ENCODE assay signal across 8 cellular contexts in the genomic region with DNA sequence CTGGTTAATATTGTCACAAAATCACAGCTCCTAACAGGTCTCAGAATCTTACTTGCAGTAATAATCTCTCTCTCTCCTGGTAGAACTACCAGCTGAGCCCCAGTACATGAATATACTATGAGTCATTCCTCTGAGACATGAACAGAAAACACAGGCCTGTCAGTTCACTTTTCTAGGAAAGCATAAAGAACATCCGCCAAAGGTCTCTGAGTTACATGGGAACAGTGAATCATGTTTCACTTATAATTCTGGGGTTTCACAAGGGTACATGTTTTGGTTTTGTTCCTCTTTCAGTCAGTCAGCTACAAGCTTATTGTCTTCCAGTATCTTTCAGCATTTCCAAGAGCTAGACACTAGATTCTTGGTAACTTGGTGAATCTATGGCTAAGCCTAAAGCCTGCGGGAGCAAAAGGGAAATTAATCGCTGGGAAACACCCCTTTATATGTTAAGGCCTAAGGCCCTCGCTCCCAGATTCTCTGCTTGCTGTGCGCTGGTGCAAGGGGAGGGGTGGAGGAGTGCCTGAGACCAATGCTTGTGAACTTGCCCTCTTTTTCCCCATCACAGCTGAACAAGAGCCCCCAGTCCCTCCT. TPM values are rescaled to one million over a fixed set of nuclear protein-coding genes. Genes with fewer than 3 reads are reported as not detected.
DNase-seq lines count a peak whose midpoint lies in the region; ATAC-seq and TF ChIP-seq lines count a peak whose summit lies in the region.

No MANE protein-coding gene starts in this region.

- H3K36me3 ChIP-seq in adrenal gland (replicated peaks in 1 of 2), result peaks cover 0 to 77% of the 10 kb centered on the region in 2 donors

- intact Hi-C loops in adrenal gland (cut with DNase I), result loop anchor here in 1 of 2 donors (10.0 kb wide), 1 partner anchor 70 kb away; no protein-coding TSS in a partner anchor

- ATAC-seq in GM18517 (IDR thresholded peaks at IDR 0.05; ENCODE audit: unreplicated experiment) (peak; percentile 91), HG02623 (IDR thresholded peaks at IDR 0.05; ENCODE audit: unreplicated experiment) (peak; percentile 80)

- peaks cover 13 to 19% of the 10 kb centered on the region in 2 donors for H3K4me1 ChIP-seq in adrenal gland (replicated peaks in 1 of 2)

- TF ChIP-seq POLR2A in adrenal gland (IDR thresholded peaks at IDR 0.05), result peak in 1 of 2 donors; percentile 30

- H3K27ac ChIP-seq in adrenal gland, result peak overlapping the region; percentile 62 to 88 (median 71)

- no peak overlapping the region for H3K4me3 ChIP-seq in adrenal gland

- no peaks in the 10 kb centered on the region for H3K9me3 ChIP-seq in adrenal gland (replicated peaks in 1 of 3)

- no peak for TF ChIP-seq CTCF in adrenal gland (IDR thresholded peaks at IDR 0.05)

- no peaks in the 10 kb centered on the region for H3K27me3 ChIP-seq in adrenal gland

- in situ Hi-C loops in G401 (cut with HindIII; ENCODE audit: low sequenced_read_pairs), result no loop called here

- DNase-seq in NOMO-1 treated with DMSO at 0.1 percent for 48 hours (lab: John Stamatoyannopoulos, UW; ENCODE audit: unreplicated experiment) (peak; percentile 99), adrenal gland (peak in 3 of 7 donors; percentile 43 to 56 (median 52)), inferior parietal cortex (ENCODE audit: extremely low spot score) (peak; percentile 57), G401 (ENCODE audit: low spot score) (no peak), NCI-H524 (lab: John Stamatoyannopoulos, UW) (no peak)
- DNase-seq in stimulated activated CD4-positive, alpha-beta T cell treated with anti-CD3 and anti-CD28 coated beads, Interleukin-4, amount 100 ng/mL, for 24 hours, result peak; percentile 43

- 38 to 66% (median 52%) methylated on average over 5 of the region's 5 CpGs for WGBS in adrenal gland, 4 donors

RNA-seq across cellular contexts. Expression of gene IFNGR2, which starts 31.7 kb away (rescaled TPM):
- 10 to 100 TPM; 44.5 to 75.8 (median 64.0) TPM for total RNA-seq in adrenal gland
- polyA plus RNA-seq in adrenal gland, result 10 to 100 TPM; 50.3 to 87.4 (median 57.4) TPM
- 61.2 and 66.8 TPM in 2 replicates for total RNA-seq in G401 (2014; rRNA removed; shearing (Covaris generic))

RNA-seq across cellular contexts. Expression of gene TMEM50B, which starts 44.9 kb away (rescaled TPM):
- 10 to 100 TPM; 27.7 to 85.5 (median 45.0) TPM for total RNA-seq in adrenal gland
- 100 to 1,000 TPM in 1 of 3 donors, 10 to 100 TPM in 2; 45.3 to 122 (median 53.3) TPM for polyA plus RNA-seq in adrenal gland
- 24.6 and 28.0 TPM in 2 replicates for total RNA-seq in G401 (2014; rRNA removed; shearing (Covaris generic))

RNA-seq across cellular contexts. Expression of gene DNAJC28, which starts 56.7 kb away (rescaled TPM):
- 1 to 10 TPM; 2.4 to 6.6 (median 3.8) TPM for total RNA-seq in adrenal gland
- polyA plus RNA-seq in adrenal gland, result 1 to 10 TPM; 2.4 to 6.8 (median 3.3) TPM
- total RNA-seq in G401 (2014; rRNA removed; shearing (Covaris generic)), result 0.49 and 3.8 TPM in 2 replicates

Comparison
In these comparisons a context has a peak if more than half of its experiments do, and no peak if none do; other contexts are left out.
1. DNase-seq: peak in NOMO-1 treated with DMSO at 0.1 percent for 48 hours (single experiment), inferior parietal cortex (single experiment) and stimulated activated CD4-positive, alpha-beta T cell treated with anti-CD3 and anti-CD28 coated beads, Interleukin-4, amount 100 ng/mL, for 24 hours (single experiment); none in G401 (single experiment) and NCI-H524 (0 of 2).